Comparison of ENCODE assay signal across 1 cellular context in the genomic region with DNA sequence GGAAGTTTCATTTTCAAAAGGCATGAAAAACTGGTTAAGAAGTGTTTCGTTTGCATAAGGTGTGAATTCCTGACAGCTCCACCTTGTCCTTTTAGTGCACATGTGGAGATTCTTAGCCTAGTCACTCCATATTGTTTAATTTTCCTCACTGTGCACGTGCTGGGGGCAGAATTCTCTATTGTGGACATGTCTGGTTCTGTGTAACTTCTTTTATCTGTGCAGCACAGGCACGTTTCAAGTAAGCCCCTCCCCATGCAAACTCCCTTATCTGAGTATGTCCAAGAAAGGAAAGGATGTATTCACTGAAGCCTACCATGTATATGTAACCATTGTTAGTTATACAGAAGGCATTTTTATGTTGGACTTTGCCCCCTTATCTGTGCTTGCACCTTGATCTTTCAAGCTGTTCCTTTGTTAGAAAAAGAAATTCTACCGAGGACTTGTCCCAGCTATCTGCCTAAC.
TF ChIP-seq lines count a peak whose summit lies in the region.

No MANE protein-coding gene starts in this region.

TF ChIP-seq in K562, 482 proteins besides CTCF, POLR2A, EP300 and RAD21 (continued from another document and continues in another):
- TF ChIP-seq, protein P1, sequence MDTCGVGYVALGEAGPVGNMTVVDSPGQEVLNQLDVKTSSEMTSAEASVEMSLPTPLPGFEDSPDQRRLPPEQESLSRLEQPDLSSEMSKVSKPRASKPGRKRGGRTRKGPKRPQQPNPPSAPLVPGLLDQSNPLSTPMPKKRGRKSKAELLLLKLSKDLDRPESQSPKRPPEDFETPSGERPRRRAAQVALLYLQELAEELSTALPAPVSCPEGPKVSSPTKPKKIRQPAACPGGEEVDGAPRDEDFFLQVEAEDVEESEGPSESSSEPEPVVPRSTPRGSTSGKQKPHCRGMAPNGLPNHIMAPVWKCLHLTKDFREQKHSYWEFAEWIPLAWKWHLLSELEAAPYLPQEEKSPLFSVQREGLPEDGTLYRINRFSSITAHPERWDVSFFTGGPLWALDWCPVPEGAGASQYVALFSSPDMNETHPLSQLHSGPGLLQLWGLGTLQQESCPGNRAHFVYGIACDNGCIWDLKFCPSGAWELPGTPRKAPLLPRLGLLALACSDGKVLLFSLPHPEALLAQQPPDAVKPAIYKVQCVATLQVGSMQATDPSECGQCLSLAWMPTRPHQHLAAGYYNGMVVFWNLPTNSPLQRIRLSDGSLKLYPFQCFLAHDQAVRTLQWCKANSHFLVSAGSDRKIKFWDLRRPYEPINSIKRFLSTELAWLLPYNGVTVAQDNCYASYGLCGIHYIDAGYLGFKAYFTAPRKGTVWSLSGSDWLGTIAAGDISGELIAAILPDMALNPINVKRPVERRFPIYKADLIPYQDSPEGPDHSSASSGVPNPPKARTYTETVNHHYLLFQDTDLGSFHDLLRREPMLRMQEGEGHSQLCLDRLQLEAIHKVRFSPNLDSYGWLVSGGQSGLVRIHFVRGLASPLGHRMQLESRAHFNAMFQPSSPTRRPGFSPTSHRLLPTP (IDR thresholded peaks at IDR 0.05; ENCODE audit: borderline replicate concordance, extremely low read depth, insufficient read length) = no peak
- no peak for TF ChIP-seq ZNF408 (CRISPR knock-in tag; IDR thresholded peaks at IDR 0.05; ENCODE audit: low read depth)
- no peak for TF ChIP-seq ZNF282 (CRISPR knock-in tag; IDR thresholded peaks at IDR 0.05)
- TF ChIP-seq, protein P2, sequence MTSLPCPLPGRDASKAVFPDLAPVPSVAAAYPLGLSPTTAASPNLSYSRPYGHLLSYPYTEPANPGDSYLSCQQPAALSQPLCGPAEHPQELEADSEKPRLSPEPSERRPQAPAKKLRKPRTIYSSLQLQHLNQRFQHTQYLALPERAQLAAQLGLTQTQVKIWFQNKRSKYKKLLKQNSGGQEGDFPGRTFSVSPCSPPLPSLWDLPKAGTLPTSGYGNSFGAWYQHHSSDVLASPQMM (CRISPR knock-in tag; IDR thresholded peaks at IDR 0.05) = no peak
- TF ChIP-seq, protein P3, sequence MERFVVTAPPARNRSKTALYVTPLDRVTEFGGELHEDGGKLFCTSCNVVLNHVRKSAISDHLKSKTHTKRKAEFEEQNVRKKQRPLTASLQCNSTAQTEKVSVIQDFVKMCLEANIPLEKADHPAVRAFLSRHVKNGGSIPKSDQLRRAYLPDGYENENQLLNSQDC (CRISPR knock-in tag; IDR thresholded peaks at IDR 0.05) = no peak
- TF ChIP-seq POLR2AphosphoS2 (IDR thresholded peaks at IDR 0.05; ENCODE audit: low read length) = no peak
- no peak for TF ChIP-seq ZFP30 (CRISPR knock-in tag; IDR thresholded peaks at IDR 0.05; ENCODE audit: borderline replicate concordance)
- TF ChIP-seq EZH2 (IDR thresholded peaks at IDR 0.05; ENCODE audit: borderline replicate concordance, low read depth, low read length) = no peak
- TF ChIP-seq, protein P4, sequence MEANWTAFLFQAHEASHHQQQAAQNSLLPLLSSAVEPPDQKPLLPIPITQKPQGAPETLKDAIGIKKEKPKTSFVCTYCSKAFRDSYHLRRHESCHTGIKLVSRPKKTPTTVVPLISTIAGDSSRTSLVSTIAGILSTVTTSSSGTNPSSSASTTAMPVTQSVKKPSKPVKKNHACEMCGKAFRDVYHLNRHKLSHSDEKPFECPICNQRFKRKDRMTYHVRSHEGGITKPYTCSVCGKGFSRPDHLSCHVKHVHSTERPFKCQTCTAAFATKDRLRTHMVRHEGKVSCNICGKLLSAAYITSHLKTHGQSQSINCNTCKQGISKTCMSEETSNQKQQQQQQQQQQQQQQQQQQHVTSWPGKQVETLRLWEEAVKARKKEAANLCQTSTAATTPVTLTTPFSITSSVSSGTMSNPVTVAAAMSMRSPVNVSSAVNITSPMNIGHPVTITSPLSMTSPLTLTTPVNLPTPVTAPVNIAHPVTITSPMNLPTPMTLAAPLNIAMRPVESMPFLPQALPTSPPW (CRISPR knock-in tag; IDR thresholded peaks at IDR 0.05) = no peak; the same call in 1 of the 2 replicates
- TF ChIP-seq, protein P5, sequence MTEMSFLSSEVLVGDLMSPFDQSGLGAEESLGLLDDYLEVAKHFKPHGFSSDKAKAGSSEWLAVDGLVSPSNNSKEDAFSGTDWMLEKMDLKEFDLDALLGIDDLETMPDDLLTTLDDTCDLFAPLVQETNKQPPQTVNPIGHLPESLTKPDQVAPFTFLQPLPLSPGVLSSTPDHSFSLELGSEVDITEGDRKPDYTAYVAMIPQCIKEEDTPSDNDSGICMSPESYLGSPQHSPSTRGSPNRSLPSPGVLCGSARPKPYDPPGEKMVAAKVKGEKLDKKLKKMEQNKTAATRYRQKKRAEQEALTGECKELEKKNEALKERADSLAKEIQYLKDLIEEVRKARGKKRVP (CRISPR knock-in tag; IDR thresholded peaks at IDR 0.05) = no peak
- TF ChIP-seq, protein P6, sequence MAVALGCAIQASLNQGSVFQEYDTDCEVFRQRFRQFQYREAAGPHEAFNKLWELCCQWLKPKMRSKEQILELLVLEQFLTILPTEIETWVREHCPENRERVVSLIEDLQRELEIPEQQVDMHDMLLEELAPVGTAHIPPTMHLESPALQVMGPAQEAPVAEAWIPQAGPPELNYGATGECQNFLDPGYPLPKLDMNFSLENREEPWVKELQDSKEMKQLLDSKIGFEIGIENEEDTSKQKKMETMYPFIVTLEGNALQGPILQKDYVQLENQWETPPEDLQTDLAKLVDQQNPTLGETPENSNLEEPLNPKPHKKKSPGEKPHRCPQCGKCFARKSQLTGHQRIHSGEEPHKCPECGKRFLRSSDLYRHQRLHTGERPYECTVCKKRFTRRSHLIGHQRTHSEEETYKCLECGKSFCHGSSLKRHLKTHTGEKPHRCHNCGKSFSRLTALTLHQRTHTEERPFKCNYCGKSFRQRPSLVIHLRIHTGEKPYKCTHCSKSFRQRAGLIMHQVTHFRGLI (CRISPR knock-in tag; IDR thresholded peaks at IDR 0.05) = no peak
- no peak for TF ChIP-seq CBX5 (IDR thresholded peaks at IDR 0.05; ENCODE audit: borderline replicate concordance, low read depth)
- TF ChIP-seq DPF2 (IDR thresholded peaks at IDR 0.05) = peak; percentile 88
- TF ChIP-seq TCF3 (CRISPR knock-in tag; IDR thresholded peaks at IDR 0.05) = peak; percentile 89
- TF ChIP-seq, protein P7, sequence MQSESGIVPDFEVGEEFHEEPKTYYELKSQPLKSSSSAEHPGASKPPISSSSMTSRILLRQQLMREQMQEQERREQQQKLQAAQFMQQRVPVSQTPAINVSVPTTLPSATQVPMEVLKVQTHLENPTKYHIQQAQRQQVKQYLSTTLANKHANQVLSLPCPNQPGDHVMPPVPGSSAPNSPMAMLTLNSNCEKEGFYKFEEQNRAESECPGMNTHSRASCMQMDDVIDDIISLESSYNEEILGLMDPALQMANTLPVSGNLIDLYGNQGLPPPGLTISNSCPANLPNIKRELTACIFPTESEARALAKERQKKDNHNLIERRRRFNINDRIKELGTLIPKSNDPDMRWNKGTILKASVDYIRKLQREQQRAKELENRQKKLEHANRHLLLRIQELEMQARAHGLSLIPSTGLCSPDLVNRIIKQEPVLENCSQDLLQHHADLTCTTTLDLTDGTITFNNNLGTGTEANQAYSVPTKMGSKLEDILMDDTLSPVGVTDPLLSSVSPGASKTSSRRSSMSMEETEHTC (IDR thresholded peaks at IDR 0.05) = no peak
- no peak for TF ChIP-seq GATAD2B (IDR thresholded peaks at IDR 0.05; ENCODE audit: borderline replicate concordance)
- no peak for TF ChIP-seq TAF7 (tag; IDR thresholded peaks at IDR 0.05)
- no peak for TF ChIP-seq CBX8 (IDR thresholded peaks at IDR 0.05; ENCODE audit: borderline replicate concordance, extremely low read depth, low read depth, low read length, poor library complexity, severe bottlenecking)
- peak; percentile 96 for TF ChIP-seq DMBX1 (CRISPR knock-in tag; IDR thresholded peaks at IDR 0.05; ENCODE audit: borderline replicate concordance)
- TF ChIP-seq RHOXF2B (CRISPR knock-in tag; conservative IDR thresholded peaks at IDR 0.05) = no peak
- TF ChIP-seq NFXL1 (CRISPR knock-in tag; IDR thresholded peaks at IDR 0.05) = no peak
- TF ChIP-seq C11orf30 (IDR thresholded peaks at IDR 0.05; ENCODE audit: low read depth) = no peak
- TF ChIP-seq RBFOX2 (IDR thresholded peaks at IDR 0.05; ENCODE audit: low read depth, low read length) = no peak
- no peak for TF ChIP-seq STAT5B (CRISPR knock-in tag; IDR thresholded peaks at IDR 0.05)
- TF ChIP-seq NCOA4 (IDR thresholded peaks at IDR 0.05; ENCODE audit: partially characterized antibody) = no peak
- TF ChIP-seq STAT5A (IDR thresholded peaks at IDR 0.05; ENCODE audit: borderline replicate concordance, low read length) = peak; percentile 81
- TF ChIP-seq, protein P8, sequence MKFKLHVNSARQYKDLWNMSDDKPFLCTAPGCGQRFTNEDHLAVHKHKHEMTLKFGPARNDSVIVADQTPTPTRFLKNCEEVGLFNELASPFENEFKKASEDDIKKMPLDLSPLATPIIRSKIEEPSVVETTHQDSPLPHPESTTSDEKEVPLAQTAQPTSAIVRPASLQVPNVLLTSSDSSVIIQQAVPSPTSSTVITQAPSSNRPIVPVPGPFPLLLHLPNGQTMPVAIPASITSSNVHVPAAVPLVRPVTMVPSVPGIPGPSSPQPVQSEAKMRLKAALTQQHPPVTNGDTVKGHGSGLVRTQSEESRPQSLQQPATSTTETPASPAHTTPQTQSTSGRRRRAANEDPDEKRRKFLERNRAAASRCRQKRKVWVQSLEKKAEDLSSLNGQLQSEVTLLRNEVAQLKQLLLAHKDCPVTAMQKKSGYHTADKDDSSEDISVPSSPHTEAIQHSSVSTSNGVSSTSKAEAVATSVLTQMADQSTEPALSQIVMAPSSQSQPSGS (CRISPR knock-in tag; IDR thresholded peaks at IDR 0.05) = no peak
- TF ChIP-seq NR2C1 (IDR thresholded peaks at IDR 0.05) = 0 out of 2 replicates have a peak, but pooled peaks have one; percentile 14
- TF ChIP-seq NR2C1 (tag; IDR thresholded peaks at IDR 0.05) = peak; percentile 73; the same call in 1 of the 2 replicates
- TF ChIP-seq SREBF2 (CRISPR knock-in tag; IDR thresholded peaks at IDR 0.05) = no peak
- TF ChIP-seq ZNF354B (CRISPR knock-in tag; IDR thresholded peaks at IDR 0.05) = no peak
- TF ChIP-seq, protein P9, sequence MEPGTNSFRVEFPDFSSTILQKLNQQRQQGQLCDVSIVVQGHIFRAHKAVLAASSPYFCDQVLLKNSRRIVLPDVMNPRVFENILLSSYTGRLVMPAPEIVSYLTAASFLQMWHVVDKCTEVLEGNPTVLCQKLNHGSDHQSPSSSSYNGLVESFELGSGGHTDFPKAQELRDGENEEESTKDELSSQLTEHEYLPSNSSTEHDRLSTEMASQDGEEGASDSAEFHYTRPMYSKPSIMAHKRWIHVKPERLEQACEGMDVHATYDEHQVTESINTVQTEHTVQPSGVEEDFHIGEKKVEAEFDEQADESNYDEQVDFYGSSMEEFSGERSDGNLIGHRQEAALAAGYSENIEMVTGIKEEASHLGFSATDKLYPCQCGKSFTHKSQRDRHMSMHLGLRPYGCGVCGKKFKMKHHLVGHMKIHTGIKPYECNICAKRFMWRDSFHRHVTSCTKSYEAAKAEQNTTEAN (CRISPR knock-in tag; IDR thresholded peaks at IDR 0.05) = no peak
- no peak for TF ChIP-seq ZNF143 (CRISPR knock-in tag; IDR thresholded peaks at IDR 0.05)
- TF ChIP-seq NFIC (IDR thresholded peaks at IDR 0.05) = peak; percentile 78
- TF ChIP-seq TFAM (CRISPR knock-in tag; conservative IDR thresholded peaks at IDR 0.05) = no peak
- TF ChIP-seq ZNF140 (CRISPR knock-in tag; IDR thresholded peaks at IDR 0.05) = no peak
- TF ChIP-seq, protein P10, sequence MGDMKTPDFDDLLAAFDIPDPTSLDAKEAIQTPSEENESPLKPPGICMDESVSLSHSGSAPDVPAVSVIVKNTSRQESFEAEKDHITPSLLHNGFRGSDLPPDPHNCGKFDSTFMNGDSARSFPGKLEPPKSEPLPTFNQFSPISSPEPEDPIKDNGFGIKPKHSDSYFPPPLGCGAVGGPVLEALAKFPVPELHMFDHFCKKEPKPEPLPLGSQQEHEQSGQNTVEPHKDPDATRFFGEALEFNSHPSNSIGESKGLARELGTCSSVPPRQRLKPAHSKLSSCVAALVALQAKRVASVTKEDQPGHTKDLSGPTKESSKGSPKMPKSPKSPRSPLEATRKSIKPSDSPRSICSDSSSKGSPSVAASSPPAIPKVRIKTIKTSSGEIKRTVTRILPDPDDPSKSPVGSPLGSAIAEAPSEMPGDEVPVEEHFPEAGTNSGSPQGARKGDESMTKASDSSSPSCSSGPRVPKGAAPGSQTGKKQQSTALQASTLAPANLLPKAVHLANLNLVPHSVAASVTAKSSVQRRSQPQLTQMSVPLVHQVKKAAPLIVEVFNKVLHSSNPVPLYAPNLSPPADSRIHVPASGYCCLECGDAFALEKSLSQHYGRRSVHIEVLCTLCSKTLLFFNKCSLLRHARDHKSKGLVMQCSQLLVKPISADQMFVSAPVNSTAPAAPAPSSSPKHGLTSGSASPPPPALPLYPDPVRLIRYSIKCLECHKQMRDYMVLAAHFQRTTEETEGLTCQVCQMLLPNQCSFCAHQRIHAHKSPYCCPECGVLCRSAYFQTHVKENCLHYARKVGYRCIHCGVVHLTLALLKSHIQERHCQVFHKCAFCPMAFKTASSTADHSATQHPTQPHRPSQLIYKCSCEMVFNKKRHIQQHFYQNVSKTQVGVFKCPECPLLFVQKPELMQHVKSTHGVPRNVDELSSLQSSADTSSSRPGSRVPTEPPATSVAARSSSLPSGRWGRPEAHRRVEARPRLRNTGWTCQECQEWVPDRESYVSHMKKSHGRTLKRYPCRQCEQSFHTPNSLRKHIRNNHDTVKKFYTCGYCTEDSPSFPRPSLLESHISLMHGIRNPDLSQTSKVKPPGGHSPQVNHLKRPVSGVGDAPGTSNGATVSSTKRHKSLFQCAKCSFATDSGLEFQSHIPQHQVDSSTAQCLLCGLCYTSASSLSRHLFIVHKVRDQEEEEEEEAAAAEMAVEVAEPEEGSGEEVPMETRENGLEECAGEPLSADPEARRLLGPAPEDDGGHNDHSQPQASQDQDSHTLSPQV (IDR thresholded peaks at IDR 0.05) = no peak; the same call in 1 of the 2 replicates
- TF ChIP-seq NONO (IDR thresholded peaks at IDR 0.05; ENCODE audit: low read depth in 2 of 2, low read length in 1 of 2) = no peak
- TF ChIP-seq ZNF212 (CRISPR knock-in tag; IDR thresholded peaks at IDR 0.05) = no peak
- TF ChIP-seq, protein P11, sequence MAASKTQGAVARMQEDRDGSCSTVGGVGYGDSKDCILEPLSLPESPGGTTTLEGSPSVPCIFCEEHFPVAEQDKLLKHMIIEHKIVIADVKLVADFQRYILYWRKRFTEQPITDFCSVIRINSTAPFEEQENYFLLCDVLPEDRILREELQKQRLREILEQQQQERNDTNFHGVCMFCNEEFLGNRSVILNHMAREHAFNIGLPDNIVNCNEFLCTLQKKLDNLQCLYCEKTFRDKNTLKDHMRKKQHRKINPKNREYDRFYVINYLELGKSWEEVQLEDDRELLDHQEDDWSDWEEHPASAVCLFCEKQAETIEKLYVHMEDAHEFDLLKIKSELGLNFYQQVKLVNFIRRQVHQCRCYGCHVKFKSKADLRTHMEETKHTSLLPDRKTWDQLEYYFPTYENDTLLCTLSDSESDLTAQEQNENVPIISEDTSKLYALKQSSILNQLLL (CRISPR knock-in tag; IDR thresholded peaks at IDR 0.05; ENCODE audit: borderline replicate concordance) = no peak
- TF ChIP-seq ZNF444 (CRISPR knock-in tag; IDR thresholded peaks at IDR 0.05) = no peak
